14 cellular contexts compared by ENCODE assay signal in the genomic region with DNA sequence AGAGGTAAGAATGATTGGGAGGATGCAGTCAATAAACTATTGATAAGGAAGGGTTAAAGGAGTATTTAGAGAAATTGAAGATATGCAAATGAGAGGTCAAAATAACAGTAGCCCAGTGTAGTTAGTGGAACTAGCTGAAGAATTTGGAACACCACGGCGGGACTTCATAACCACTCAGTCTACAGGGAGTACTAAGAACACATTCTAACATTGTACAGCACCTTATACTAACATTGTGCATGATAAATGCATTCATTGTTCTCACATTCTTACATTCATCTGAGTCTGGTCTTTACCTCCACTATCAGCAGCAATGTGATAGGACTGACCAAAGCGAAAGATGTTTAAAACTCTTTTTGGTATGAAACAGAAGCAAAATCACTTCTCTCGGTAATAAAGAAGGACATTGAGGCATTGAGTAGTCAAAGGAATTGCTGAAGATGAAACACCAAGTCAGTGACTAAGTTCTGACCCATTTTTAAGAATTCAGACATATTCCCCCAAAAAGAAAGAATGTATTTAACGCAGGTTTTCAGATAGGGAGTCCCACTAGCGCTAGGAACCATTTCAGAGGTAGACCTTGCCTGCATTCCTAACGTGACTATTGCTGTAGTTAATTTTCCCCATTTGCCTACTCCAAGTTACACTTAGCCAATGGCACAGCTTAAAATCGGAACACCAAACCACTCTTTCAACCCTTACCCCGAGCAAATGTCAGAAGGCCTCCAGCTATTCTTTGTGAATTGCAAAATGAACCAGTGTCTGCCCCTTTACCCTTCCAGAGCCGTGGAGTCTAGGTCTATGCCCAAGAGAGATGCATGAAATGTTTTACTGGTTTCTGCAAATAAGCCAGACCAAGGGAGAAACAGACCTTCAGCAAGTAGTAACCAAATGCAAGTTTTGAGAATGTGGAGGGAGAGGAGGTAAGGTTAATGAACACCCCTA.
DNase-seq lines count a peak whose midpoint lies in the region; ATAC-seq and TF ChIP-seq lines count a peak whose summit lies in the region.
"Had no signal": no experiment of that assay in that cellular context is flagged by ENCODE, and none has a peak within 500 bp of the region (broad histone marks: within the 10 kb centered on the region; RNA-seq: fewer than 3 reads in every experiment).

No MANE protein-coding gene starts in this region.

- H3K36me3 Mint-ChIP-seq in CD4-positive, CD25-positive, alpha-beta regulatory T cell, result no peaks in the 10 kb centered on the region
- H3K36me3 Mint-ChIP-seq: T-cell had no signal

- DNase-seq in CD4-positive, CD25-positive, alpha-beta regulatory T cell, result no peak
- no peak for DNase-seq in adrenal gland
- DNase-seq in right lobe of liver, result no peak
- no peak for DNase-seq in gastrocnemius medialis
- DNase-seq in anterior cingulate cortex (lab: John Stamatoyannopoulos, UW), result no peak
- no peak for DNase-seq in GM13977 (ENCODE audit: low spot score)
- no peak for DNase-seq in C1 segment of cervical spinal cord (lab: John Stamatoyannopoulos, UW)
- DNase-seq: activated CD4-positive, alpha-beta T cell treated with anti-CD3 and anti-CD28 coated beads for 48 hours; caudate nucleus; GM23248; T-cell had no signal

- TF ChIP-seq CTCF in adrenal gland (IDR thresholded peaks at IDR 0.05) (no peak), right lobe of liver (IDR thresholded peaks at IDR 0.05) (no peak), gastrocnemius medialis (IDR thresholded peaks at IDR 0.05 in 4 of 5, conservative IDR thresholded peaks at IDR 0.05 in 1 of 5) (no peak), GM13977 (IDR thresholded peaks at IDR 0.05; ENCODE audit: extremely low read depth, insufficient read depth, missing control alignments) (no peak)

- no peak overlapping the region for H3K4me3 ChIP-seq in CD4-positive, CD25-positive, alpha-beta regulatory T cell (ENCODE audit: low read depth, low read length)
- H3K4me3 ChIP-seq in adrenal gland (no peak overlapping the region), right lobe of liver (no peak overlapping the region), gastrocnemius medialis (no peak overlapping the region)
- H3K4me3 ChIP-seq: GM23248, smooth muscle cell had no signal

- no peak overlapping the region for H3K27ac ChIP-seq in CD4-positive, CD25-positive, alpha-beta regulatory T cell (ENCODE audit: insufficient read depth, low read length, poor library complexity, severe bottlenecking)
- H3K27ac ChIP-seq in adrenal gland, result peak overlapping the region in 3 of 5 donors; percentile 95 to 98 (median 97)
- H3K27ac ChIP-seq in right lobe of liver, result peak overlapping the region; percentile 91 to 99 (median 98)
- peak overlapping the region; percentile 93 to 98 (median 96) for H3K27ac ChIP-seq in gastrocnemius medialis
- H3K27ac ChIP-seq: GM23248 had no signal

- TF ChIP-seq POLR2A in adrenal gland (IDR thresholded peaks at IDR 0.05), result no peak
- TF ChIP-seq POLR2A in right lobe of liver (IDR thresholded peaks at IDR 0.05), result no peak
- TF ChIP-seq POLR2A in gastrocnemius medialis (IDR thresholded peaks at IDR 0.05), result no peak

- H3K4me3 Mint-ChIP-seq in CD4-positive, CD25-positive, alpha-beta regulatory T cell, result peak overlapping the region in 1 of 4 donors; percentile 29
- H3K4me3 Mint-ChIP-seq: activated T-helper 17 cell treated with anti-CD3 and anti-CD28 coated beads, Interleukin-2, amount 50 U/mL, for 72 hours; T-cell had no signal

- no peaks in the 10 kb centered on the region for H3K9me3 ChIP-seq in CD4-positive, CD25-positive, alpha-beta regulatory T cell (ENCODE audit: control insufficient read depth in 2 of 2, low read length in 2 of 2)
- H3K9me3 ChIP-seq in adrenal gland (replicated peaks in 1 of 3) (no peaks in the 10 kb centered on the region), right lobe of liver (no peaks in the 10 kb centered on the region), gastrocnemius medialis (no peaks in the 10 kb centered on the region)

- no peaks in the 10 kb centered on the region for H3K9me3 Mint-ChIP-seq in CD4-positive, CD25-positive, alpha-beta regulatory T cell
- H3K9me3 Mint-ChIP-seq: activated T-helper 17 cell treated with anti-CD3 and anti-CD28 coated beads, Interleukin-2, amount 50 U/mL, for 72 hours; T-cell had no signal

- peak overlapping the region in 2 of 3 donors; percentile 31 to 39 for H3K27ac Mint-ChIP-seq in CD4-positive, CD25-positive, alpha-beta regulatory T cell
- H3K27ac Mint-ChIP-seq: activated T-helper 17 cell treated with anti-CD3 and anti-CD28 coated beads, Interleukin-2, amount 50 U/mL, for 72 hours had no signal

- peaks cover 5% of the 10 kb centered on the region for H3K27me3 Mint-ChIP-seq in CD4-positive, CD25-positive, alpha-beta regulatory T cell
- H3K27me3 Mint-ChIP-seq: activated T-helper 17 cell treated with anti-CD3 and anti-CD28 coated beads, Interleukin-2, amount 50 U/mL, for 72 hours; T-cell had no signal

- H3K4me1 Mint-ChIP-seq in CD4-positive, CD25-positive, alpha-beta regulatory T cell, result peaks cover 0 to 31% (median 10%) of the 10 kb centered on the region in 4 donors

- in situ Hi-C loops in gastrocnemius medialis (cut with MboI; ENCODE audit: low sequenced_read_pairs in 4 of 4), result loop anchor here in 3 of 4 donors (5.0 to 10.0 kb wide), 3 partner anchors 94 to 221 kb away; a partner anchor contains a TSS
- in situ Hi-C loops in GM13977 (cut with MboI; ENCODE audit: low pct_unique_long_range_greater_than_20kb, low sequenced_read_pairs, unreplicated experiment), result no loop called here

- H3K4me1 ChIP-seq in CD4-positive, CD25-positive, alpha-beta regulatory T cell (ENCODE audit: control insufficient read depth, insufficient read depth, low read length, poor library complexity, severe bottlenecking), result peaks cover 8% of the 10 kb centered on the region
- H3K4me1 ChIP-seq in adrenal gland (replicated peaks in 1 of 2) (peaks cover 47 to 76% of the 10 kb centered on the region in 2 donors), right lobe of liver (peaks cover 0 to 88% (median 28%) of the 10 kb centered on the region in 4 donors), gastrocnemius medialis (peaks cover 86% of the 10 kb centered on the region in 2 donors)

- no peaks in the 10 kb centered on the region for H3K27me3 ChIP-seq in CD4-positive, CD25-positive, alpha-beta regulatory T cell (ENCODE audit: control insufficient read depth, insufficient read depth, low read length)
- H3K27me3 ChIP-seq in adrenal gland, result no peaks in the 10 kb centered on the region
- H3K27me3 ChIP-seq in right lobe of liver, result no peaks in the 10 kb centered on the region
- H3K27me3 ChIP-seq in gastrocnemius medialis, result no peaks in the 10 kb centered on the region

- no peak for ATAC-seq in CD4-positive, CD25-positive, alpha-beta regulatory T cell (ENCODE audit: low read depth in 2 of 2)
- ATAC-seq in right lobe of liver (peak in 2 of 4 donors; percentile 10 to 14), gastrocnemius medialis (no peak), GM19452 (IDR thresholded peaks at IDR 0.05; ENCODE audit: unreplicated experiment) (no peak)
- ATAC-seq: activated T-helper 17 cell treated with anti-CD3 and anti-CD28 coated beads, Interleukin-2, amount 50 U/mL, for 72 hours; T-cell had no signal

- no peaks in the 10 kb centered on the region for H3K36me3 ChIP-seq in CD4-positive, CD25-positive, alpha-beta regulatory T cell (ENCODE audit: control insufficient read depth, insufficient read depth, low read length)
- no peaks in the 10 kb centered on the region for H3K36me3 ChIP-seq in adrenal gland (replicated peaks in 1 of 2)
- H3K36me3 ChIP-seq in right lobe of liver, result no peaks in the 10 kb centered on the region
- no peaks in the 10 kb centered on the region for H3K36me3 ChIP-seq in gastrocnemius medialis

- intact Hi-C loops in adrenal gland (cut with DNase I) (no loop called here), right lobe of liver (cut with DNase I) (loop anchor here (5.0 to 10.0 kb wide), 3 partner anchors 74 to 106 kb away; a partner anchor contains a TSS), gastrocnemius medialis (cut with DNase I; ENCODE audit: low total_unique reads) (no loop called here)

- 65 to 81% (median 72%) methylated on average over 10 of the region's 10 CpGs for WGBS in adrenal gland, 4 donors
- 34% methylated on average over 9 of the region's 10 CpGs for WGBS in right lobe of liver (ENCODE audit: insufficient coverage, low coverage, low lambda C conversion rate, missing lambda C conversion rate)

Comparison
In these comparisons a context has a peak if more than half of its experiments do, and no peak if none do; other contexts are left out.
1. intact Hi-C loops: an anchor here in right lobe of liver (5.0 to 10.0 kb wide); none called in adrenal gland and gastrocnemius medialis.